29 cellular contexts compared by ENCODE assay signal in the genomic region with DNA sequence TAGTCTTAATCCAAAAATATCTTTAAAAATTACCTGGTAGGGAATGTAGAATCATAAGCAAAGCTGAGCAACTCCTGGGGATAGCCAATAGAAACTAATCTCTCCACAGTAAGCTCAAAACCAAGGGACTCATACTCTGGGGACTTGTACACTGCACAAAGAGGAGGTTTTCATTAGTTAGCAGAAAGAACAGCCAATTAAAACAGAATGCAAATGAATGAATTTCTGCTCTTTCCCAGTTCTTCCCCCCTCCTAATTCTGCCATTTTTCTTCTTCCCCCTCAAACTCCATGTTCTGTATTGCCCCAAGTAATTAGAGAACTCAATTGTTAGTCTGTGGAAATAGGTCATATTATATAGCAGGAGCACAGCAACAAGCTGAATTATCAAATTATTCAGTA.
"Had no signal": no experiment of that assay in that cellular context is flagged by ENCODE, and none has a peak within 500 bp of the region (broad histone marks: within the 10 kb centered on the region; RNA-seq: fewer than 3 reads in every experiment).

No MANE protein-coding gene starts in this region.

- ATAC-seq: activated CD4-positive, alpha-beta T cell treated with anti-CD3 and anti-CD28 coated beads for 36 hours; activated CD8-positive, alpha-beta T cell treated with anti-CD3 and anti-CD28 coated beads for 36 hours; Panc1; Right ventricle myocardium inferior; T-cell had no signal

- H3K9me3 Mint-ChIP-seq: activated CD8-positive, alpha-beta T cell treated with anti-CD3 and anti-CD28 coated beads for 36 hours; activated naive CD4-positive, alpha-beta T cell treated with anti-CD3 and anti-CD28 coated beads for 36 hours; activated T-helper 1 cell treated with anti-CD3 and anti-CD28 coated beads, Interleukin-12 subunit alpha, Interleukin-12 subunit beta, Interleukin-2, Interleukin-4 antibody, amounts not matched to agents 30 ng/mL and 10 ng/mL and 1 ng/mL, durations not matched to agents 14 hours and 24 hours and 36 hours; T-cell had no signal

- H3K27ac ChIP-seq: brain microvascular endothelial cell, cardiac muscle cell, SK-N-MC, VCaP had no signal

- H3K4me3 ChIP-seq: cardiac muscle cell, SK-N-MC had no signal

- DNase-seq: activated CD4-positive, alpha-beta T cell treated with anti-CD3 and anti-CD28 coated beads for 36 hours; activated CD8-positive, alpha-beta memory T cell treated with anti-CD3 and anti-CD28 coated beads, Interleukin-2, amount 50 U/mL, for 4 hours; activated CD8-positive, alpha-beta T cell treated with anti-CD3 and anti-CD28 coated beads for 36 hours; activated gamma-delta T cell; activated naive CD4-positive, alpha-beta T cell treated with anti-CD3 and anti-CD28 coated beads for 36 hours; activated T-cell treated with anti-CD3 and anti-CD28 coated beads, Interleukin-2, amount 50 U/mL, for 1 hour; brain microvascular endothelial cell; cerebellar nuclear complex; KG1; NCI-H1092; NCI-H1417; NCI-H1694; NCI-H2029; NCI-H2107; NCI-H2171 treated with DMSO at 0.1 percent for 48 hours; NCI-H226; NCI-H510A; NCI-H526 treated with DMSO at 0.1 percent for 48 hours; NCI-H82; OCI-M1; RPMI8226; T-cell had no signal

- H3K27me3 ChIP-seq: brain microvascular endothelial cell, cardiac muscle cell had no signal

- H3K27ac Mint-ChIP-seq: activated CD4-positive, alpha-beta T cell treated with anti-CD3 and anti-CD28 coated beads for 36 hours; activated CD8-positive, alpha-beta T cell treated with anti-CD3 and anti-CD28 coated beads for 36 hours; activated naive CD4-positive, alpha-beta T cell treated with anti-CD3 and anti-CD28 coated beads for 36 hours; activated naive CD8-positive, alpha-beta T cell; activated T-helper 1 cell treated with anti-CD3 and anti-CD28 coated beads, Interleukin-12 subunit alpha, Interleukin-12 subunit beta, Interleukin-2, Interleukin-4 antibody, amounts not matched to agents 30 ng/mL and 10 ng/mL and 1 ng/mL, durations not matched to agents 14 hours and 24 hours and 36 hours; T-cell had no signal

- H3K27me3 Mint-ChIP-seq: activated CD4-positive, alpha-beta T cell treated with anti-CD3 and anti-CD28 coated beads for 36 hours; activated CD8-positive, alpha-beta T cell treated with anti-CD3 and anti-CD28 coated beads for 36 hours; activated naive CD8-positive, alpha-beta T cell; T-cell had no signal

- H3K4me3 Mint-ChIP-seq: activated CD4-positive, alpha-beta T cell treated with anti-CD3 and anti-CD28 coated beads for 36 hours; activated CD8-positive, alpha-beta T cell treated with anti-CD3 and anti-CD28 coated beads for 36 hours; activated naive CD4-positive, alpha-beta T cell treated with anti-CD3 and anti-CD28 coated beads for 36 hours; activated naive CD8-positive, alpha-beta T cell; activated T-helper 1 cell treated with anti-CD3 and anti-CD28 coated beads, Interleukin-12 subunit alpha, Interleukin-12 subunit beta, Interleukin-2, Interleukin-4 antibody, amounts not matched to agents 30 ng/mL and 10 ng/mL and 1 ng/mL, durations not matched to agents 14 hours and 24 hours and 36 hours; T-cell had no signal
